In the genomic region with DNA sequence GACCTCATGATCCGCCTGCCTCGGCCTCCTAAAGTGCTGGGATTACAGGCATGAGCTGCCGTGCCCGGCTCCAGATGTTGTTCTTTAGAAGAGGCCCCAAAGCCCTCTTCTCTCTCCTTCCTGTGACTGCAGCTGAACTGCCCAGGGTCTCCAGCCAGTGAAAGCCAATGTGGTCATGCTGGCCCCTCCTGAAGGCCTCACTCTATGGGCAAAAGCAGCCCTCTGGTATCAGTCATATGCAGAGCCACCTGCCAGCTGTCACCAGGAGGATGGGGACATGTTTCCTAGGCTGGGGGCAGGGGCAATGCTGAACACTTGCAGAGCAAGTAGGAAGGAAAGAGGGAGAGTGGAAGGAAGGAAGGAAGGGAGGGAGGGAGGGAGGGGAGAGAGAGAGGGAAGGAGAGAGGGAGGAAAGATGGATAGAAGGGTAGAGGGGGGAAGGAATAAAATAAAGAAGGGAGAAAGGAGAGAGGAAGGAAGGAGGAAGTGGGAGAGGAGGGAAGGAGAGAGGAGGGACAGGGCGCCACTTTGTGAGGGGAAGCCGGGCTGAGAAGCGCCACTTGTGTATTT, we compare ENCODE assay signal across 10 cellular contexts. TPM values are rescaled to one million over a fixed set of nuclear protein-coding genes. Genes with fewer than 3 reads are reported as not detected.
DNase-seq lines count a peak whose midpoint lies in the region; ATAC-seq and TF ChIP-seq lines count a peak whose summit lies in the region.
"Had no signal": no experiment of that assay in that cellular context is flagged by ENCODE, and none has a peak within 500 bp of the region (broad histone marks: within the 10 kb centered on the region; RNA-seq: fewer than 3 reads in every experiment).

No MANE protein-coding gene starts in this region.

- H3K27ac Mint-ChIP-seq in activated T-cell treated with anti-CD3 and anti-CD28 coated beads, Interleukin-2, amount 50 U/mL, for 24 hours: peak overlapping the region; percentile 63

- H3K9ac ChIP-seq in adipocyte (ENCODE audit: low read length) (peak overlapping the region; percentile 89), mesendoderm (ENCODE audit: low read length) (no peak overlapping the region)

- no peak overlapping the region for H3K4ac ChIP-seq in mesendoderm (ENCODE audit: low read depth, low read length)

- H2BK120ac ChIP-seq in mesendoderm (ENCODE audit: low read depth, low read length): no peak overlapping the region

- H3K9me3 ChIP-seq in adipocyte (ENCODE audit: control insufficient read depth, low read length) (no peaks in the 10 kb centered on the region), thoracic aorta (no peaks in the 10 kb centered on the region)

- H3K79me1 ChIP-seq in mesendoderm (ENCODE audit: low read length): no peaks in the 10 kb centered on the region

- H3K36me3 ChIP-seq in adipocyte (ENCODE audit: control insufficient read depth, insufficient read depth, low read length, severe bottlenecking) (no peaks in the 10 kb centered on the region), mesendoderm (ENCODE audit: control insufficient read depth, insufficient read depth, low read length) (no peaks in the 10 kb centered on the region), thoracic aorta (no peaks in the 10 kb centered on the region)

- H3K9me3 Mint-ChIP-seq in activated T-cell treated with anti-CD3 and anti-CD28 coated beads, Interleukin-2, amount 50 U/mL, for 24 hours: no peaks in the 10 kb centered on the region

- H3K27me3 ChIP-seq in adipocyte (replicated peaks; ENCODE audit: control insufficient read depth, insufficient read depth, low read length) (no peaks in the 10 kb centered on the region), mesendoderm (ENCODE audit: insufficient read depth, low read length, poor library complexity) (no peaks in the 10 kb centered on the region), thoracic aorta (replicated peaks; ENCODE audit: insufficient read depth) (no peaks in the 10 kb centered on the region)

- H3K4me1 ChIP-seq in adipocyte (ENCODE audit: control insufficient read depth, insufficient read depth, low read length): peaks cover 53% of the 10 kb centered on the region
- H3K4me1 ChIP-seq in mesendoderm (ENCODE audit: control insufficient read depth, low read depth, low read length): peaks cover 9% of the 10 kb centered on the region
- H3K4me1 ChIP-seq in thoracic aorta (ENCODE audit: control insufficient read depth in 1 of 2, low read depth in 2 of 2): peaks cover 6 to 15% of the 10 kb centered on the region in 2 donors

- H3K4me2 ChIP-seq in mesendoderm (ENCODE audit: low read length): no peak overlapping the region

- peaks cover 20% of the 10 kb centered on the region for H3K4me1 Mint-ChIP-seq in activated T-cell treated with anti-CD3 and anti-CD28 coated beads, Interleukin-2, amount 50 U/mL, for 24 hours (ENCODE audit: low read depth)

- H3K27ac ChIP-seq in mesendoderm (ENCODE audit: low read depth, low read length) (no peak overlapping the region), thoracic aorta (peak overlapping the region; percentile 50 to 67)
- H3K27ac ChIP-seq: C4-2B had no signal

- no peak overlapping the region for H2BK5ac ChIP-seq in mesendoderm (ENCODE audit: low read length)

- peak overlapping the region; percentile 43 for H3K56ac ChIP-seq in mesendoderm (ENCODE audit: low read length)

- H3K23ac ChIP-seq in mesendoderm (ENCODE audit: low read length): no peak overlapping the region

- H4K8ac ChIP-seq in mesendoderm (ENCODE audit: low read depth, low read length): no peak overlapping the region

- ATAC-seq in thoracic aorta (ENCODE audit: insufficient number of reproducible peaks, low FRiP score, low read depth) (no peak), GM19324 (IDR thresholded peaks at IDR 0.05; ENCODE audit: low FRiP score, unreplicated experiment) (no peak)

- H3K27me3 Mint-ChIP-seq in activated T-cell treated with anti-CD3 and anti-CD28 coated beads, Interleukin-2, amount 50 U/mL, for 24 hours: no peaks in the 10 kb centered on the region

- H3K4me3 ChIP-seq in adipocyte (ENCODE audit: low read length) (peak overlapping the region; percentile 72), mesendoderm (ENCODE audit: low read length) (no peak overlapping the region), thoracic aorta (peak overlapping the region; percentile 52)

- H2BK15ac ChIP-seq in mesendoderm (replicated peaks; ENCODE audit: low read depth): no peak overlapping the region

- no peak overlapping the region for H3K18ac ChIP-seq in mesendoderm (ENCODE audit: low read length)

- H3K4me3 Mint-ChIP-seq in activated T-cell treated with anti-CD3 and anti-CD28 coated beads, Interleukin-2, amount 50 U/mL, for 24 hours: no peak overlapping the region

- no peaks in the 10 kb centered on the region for H3K79me2 ChIP-seq in mesendoderm (ENCODE audit: control insufficient read depth, insufficient read depth, low read length)

- no peak for TF ChIP-seq CTCF in thoracic aorta (IDR thresholded peaks at IDR 0.05)

- DNase-seq in activated T-cell treated with anti-CD3 and anti-CD28 coated beads, Interleukin-2, amount 50 U/mL, for 24 hours: no peak
- DNase-seq in activated T-cell treated with anti-CD3 and anti-CD28 coated beads for 4 hours: no peak
- DNase-seq in adipocyte (ENCODE audit: low read depth): peak; percentile 12
- no peak for DNase-seq in mesendoderm
- DNase-seq in thoracic aorta (ENCODE audit: low spot score): no peak
- no peak for DNase-seq in cortex of kidney (lab: John Stamatoyannopoulos, UW)
- no peak for DNase-seq in hippocampal formation (lab: John Stamatoyannopoulos, UW)
- DNase-seq: effector memory CD4-positive, alpha-beta T cell had no signal

- no peak overlapping the region for H2AK5ac ChIP-seq in mesendoderm (ENCODE audit: low read length)

- WGBS in mesendoderm (ENCODE audit: extremely low coverage, insufficient coverage, low lambda C conversion rate): no CpG with 5 or more reads among the region's 7 CpGs

- no peaks in the 10 kb centered on the region for H3K36me3 Mint-ChIP-seq in activated T-cell treated with anti-CD3 and anti-CD28 coated beads, Interleukin-2, amount 50 U/mL, for 24 hours (ENCODE audit: low read depth)

- H4K5ac ChIP-seq in mesendoderm (ENCODE audit: low read length): no peak overlapping the region

RNA-seq across cellular contexts. Expression of a gene that starts 36.0 kb away (rescaled TPM):
- 11.2 TPM for polyA plus RNA-seq in mesendoderm (2013, experiment 1 of 2)
- polyA plus RNA-seq in mesendoderm (2013, experiment 2 of 2): 11.0 TPM
- total RNA-seq in thoracic aorta: 100 to 1,000 TPM; 313 to 361 TPM

RNA-seq across cellular contexts. Expression of a gene that starts 54.5 kb away (rescaled TPM):
- polyA plus RNA-seq in mesendoderm (2013, experiment 1 of 2): 24.0 TPM
- 23.5 TPM for polyA plus RNA-seq in mesendoderm (2013, experiment 2 of 2)
- 10 to 100 TPM; 52.0 to 98.4 TPM for total RNA-seq in thoracic aorta
